ENCODE assay signal across 15 cellular contexts in the genomic region with DNA sequence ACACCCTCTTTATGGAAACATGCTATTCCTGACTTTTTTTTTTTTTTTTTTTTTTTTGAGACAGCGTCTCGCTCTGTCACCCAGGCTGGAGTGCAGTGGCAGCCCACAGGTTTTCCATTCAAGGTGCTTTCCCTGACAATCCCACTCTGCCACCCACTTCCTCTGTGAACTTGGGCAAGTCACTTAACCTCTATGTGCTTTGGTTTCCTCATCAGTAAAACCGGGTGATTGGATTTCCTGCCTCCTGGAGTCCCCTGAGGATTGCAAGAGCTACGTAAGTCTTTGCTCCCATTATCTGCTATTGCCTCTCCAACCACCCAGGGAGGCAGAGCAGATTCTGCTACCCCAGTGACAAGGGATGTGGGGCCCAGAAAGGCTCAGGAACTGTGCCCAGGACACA.
"Had no signal": no experiment of that assay in that cellular context is flagged by ENCODE, and none has a peak within 500 bp of the region (broad histone marks: within the 10 kb centered on the region; RNA-seq: fewer than 3 reads in every experiment).

No MANE protein-coding gene starts in this region.

- ATAC-seq: activated CD4-positive, CD25-positive, alpha-beta regulatory T cell treated with anti-CD3 and anti-CD28 coated beads, Interleukin-2, amount 50 U/mL, for 24 hours; activated CD8-positive, alpha-beta T cell treated with anti-CD3 and anti-CD28 coated beads, Interleukin-2, amount 10 ng/mL, durations not matched to agents 7 days and 5 days; heart left ventricle had no signal

- H3K4me1 ChIP-seq: left lung had no signal

- H3K9me3 ChIP-seq: left lung, upper lobe of right lung had no signal

- H3K27ac ChIP-seq: heart left ventricle had no signal

- DNase-seq: activated CD8-positive, alpha-beta T cell treated with anti-CD3 and anti-CD28 coated beads, Interleukin-2, amount 10 ng/mL, durations not matched to agents 7 days and 5 days; activated naive CD4-positive, alpha-beta T cell treated with anti-CD3 and anti-CD28 coated beads, Interleukin-2, amount 10 ng/mL, durations not matched to agents 7 days and 5 days; central memory CD4-positive, alpha-beta T cell; cortex of kidney; effector CD8-positive, alpha-beta T cell; foreskin melanocyte; heart left ventricle; retina; substantia nigra; T-helper 2 cell; upper lobe of right lung had no signal

- H3K27ac Mint-ChIP-seq: activated CD8-positive, alpha-beta T cell treated with anti-CD3 and anti-CD28 coated beads, Interleukin-2, amount 10 ng/mL, durations not matched to agents 7 days and 5 days; activated naive CD4-positive, alpha-beta T cell treated with anti-CD3 and anti-CD28 coated beads, Interleukin-2, amount 10 ng/mL, durations not matched to agents 7 days and 5 days; activated T-helper 2 cell treated with anti-CD3 and anti-CD28 coated beads, Interferon-gamma antibody, Interleukin-2, Interleukin-4, amounts not matched to agents 10 μg/mL and 5 μg/mL and 100 μg/mL, durations not matched to agents 14 hours and 24 hours and 36 hours had no signal

- H3K36me3 Mint-ChIP-seq: activated naive CD4-positive, alpha-beta T cell treated with anti-CD3 and anti-CD28 coated beads, Interleukin-2, amount 10 ng/mL, durations not matched to agents 7 days and 5 days; natural killer cell treated with Interleukin-12 subunit alpha and Interleukin-12 subunit beta and Interleukin-15 and Interleukin-18, amount 100 ng/mL, for 72 hours had no signal

- H3K4me3 ChIP-seq: heart left ventricle, left lung, upper lobe of right lung had no signal

- H3K9me3 Mint-ChIP-seq: activated naive CD4-positive, alpha-beta T cell treated with anti-CD3 and anti-CD28 coated beads, Interleukin-2, amount 10 ng/mL, durations not matched to agents 7 days and 5 days; activated T-helper 2 cell treated with anti-CD3 and anti-CD28 coated beads, Interferon-gamma antibody, Interleukin-2, Interleukin-4, amounts not matched to agents 10 μg/mL and 5 μg/mL and 100 μg/mL, durations not matched to agents 14 hours and 24 hours and 36 hours; natural killer cell treated with Interleukin-12 subunit alpha and Interleukin-12 subunit beta and Interleukin-15 and Interleukin-18, amount 100 ng/mL, for 72 hours had no signal

- H3K36me3 ChIP-seq: heart left ventricle, left lung, upper lobe of right lung had no signal

- H3K4me1 Mint-ChIP-seq: activated naive CD4-positive, alpha-beta T cell treated with anti-CD3 and anti-CD28 coated beads, Interleukin-2, amount 10 ng/mL, durations not matched to agents 7 days and 5 days had no signal

- H3K27me3 ChIP-seq: heart left ventricle, left lung, upper lobe of right lung had no signal

- H3K27me3 Mint-ChIP-seq: natural killer cell treated with Interleukin-12 subunit alpha and Interleukin-12 subunit beta and Interleukin-15 and Interleukin-18, amount 100 ng/mL, for 72 hours had no signal

- H3K4me3 Mint-ChIP-seq: activated CD8-positive, alpha-beta T cell treated with anti-CD3 and anti-CD28 coated beads, Interleukin-2, amount 10 ng/mL, durations not matched to agents 7 days and 5 days; activated naive CD4-positive, alpha-beta T cell treated with anti-CD3 and anti-CD28 coated beads, Interleukin-2, amount 10 ng/mL, durations not matched to agents 7 days and 5 days; natural killer cell treated with Interleukin-12 subunit alpha and Interleukin-12 subunit beta and Interleukin-15 and Interleukin-18, amount 100 ng/mL, for 72 hours had no signal
